31 cellular contexts compared by ENCODE assay signal in the genomic region with DNA sequence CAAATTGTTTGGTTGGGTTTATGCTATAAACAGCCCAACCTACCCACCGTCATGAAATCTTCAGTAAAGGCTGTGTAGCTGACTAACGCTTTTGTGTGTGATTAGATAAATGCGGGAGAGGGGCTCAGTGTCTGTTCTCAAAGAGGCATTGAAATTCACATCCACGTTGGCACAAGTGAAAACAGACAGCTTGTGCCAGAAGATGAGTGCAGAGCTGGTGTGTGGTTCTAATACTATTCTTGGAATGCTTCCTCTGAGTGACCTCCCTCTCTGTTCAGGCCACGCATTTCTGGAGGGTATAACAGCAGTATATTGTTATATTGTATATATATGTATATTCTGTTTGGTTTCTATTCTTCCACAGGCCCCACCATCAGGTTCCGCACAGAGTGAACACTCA.
"Had no signal": no experiment of that assay in that cellular context is flagged by ENCODE, and none has a peak within 500 bp of the region (broad histone marks: within the 10 kb centered on the region; RNA-seq: fewer than 3 reads in every experiment).

No MANE protein-coding gene starts in this region.

- H3K9me3 ChIP-seq: ascending aorta, body of pancreas, breast epithelium, colonic mucosa, esophagus squamous epithelium had no signal

- ATAC-seq: activated CD4-positive, alpha-beta T cell treated with anti-CD3 and anti-CD28 coated beads for 36 hours; activated CD4-positive, CD25-positive, alpha-beta regulatory T cell treated with anti-CD3 and anti-CD28 coated beads, Interleukin-2, amount 50 U/mL, for 24 hours; activated CD8-positive, alpha-beta memory T cell treated with anti-CD3 and anti-CD28 coated beads, Interleukin-2, amount 10 ng/mL, durations not matched to agents 7 days and 5 days; activated CD8-positive, alpha-beta T cell treated with anti-CD3 and anti-CD28 coated beads, Interleukin-2, amount 10 ng/mL, durations not matched to agents 7 days and 5 days; activated naive CD4-positive, alpha-beta T cell treated with anti-CD3 and anti-CD28 coated beads, Interleukin-2, amount 50 U/mL, for 72 hours; body of pancreas; T-helper 17 cell had no signal

- H3K4me3 Mint-ChIP-seq: activated B cell treated with CpG ODN at 0.5 μM for 24 hours; activated CD4-positive, alpha-beta memory T cell treated with anti-CD3 and anti-CD28 coated beads for 36 hours; activated CD4-positive, alpha-beta T cell treated with anti-CD3 and anti-CD28 coated beads for 36 hours; activated CD4-positive, alpha-beta T cell treated with anti-CD3 and anti-CD28 coated beads, Interleukin-2, amount 10 ng/mL, durations not matched to agents 24 days and 14 days; activated CD8-positive, alpha-beta memory T cell treated with anti-CD3 and anti-CD28 coated beads, Interleukin-2, amount 10 ng/mL, durations not matched to agents 7 days and 5 days; activated CD8-positive, alpha-beta T cell treated with anti-CD3 and anti-CD28 coated beads, Interleukin-2, amount 10 ng/mL, durations not matched to agents 7 days and 5 days; activated naive CD4-positive, alpha-beta T cell treated with anti-CD3 and anti-CD28 coated beads, Interleukin-2, amount 10 ng/mL, durations not matched to agents 7 days and 5 days; activated naive CD8-positive, alpha-beta T cell treated with anti-CD3 and anti-CD28 coated beads, Interleukin-2, amount 10 ng/mL, durations not matched to agents 7 days and 5 days; activated T-helper 1 cell treated with anti-CD3 and anti-CD28 coated beads, Interleukin-12 subunit alpha, Interleukin-12 subunit beta, Interleukin-2, Interleukin-4 antibody, amounts not matched to agents 30 ng/mL and 10 ng/mL and 1 ng/mL, durations not matched to agents 14 hours and 24 hours and 36 hours; T-helper 17 cell; T-helper 2 cell treated with Interferon-gamma antibody and Interleukin-4, amounts not matched to agents 5 μg/mL and 100 μg/mL, for 36 hours had no signal

- H3K4me3 ChIP-seq: ascending aorta, body of pancreas, breast epithelium, cardiac muscle cell, colonic mucosa, esophagus squamous epithelium had no signal

- H3K4me1 ChIP-seq: ascending aorta, body of pancreas, breast epithelium, colonic mucosa, esophagus squamous epithelium had no signal

- H3K27me3 Mint-ChIP-seq: activated CD4-positive, alpha-beta T cell treated with anti-CD3 and anti-CD28 coated beads, Interleukin-2, amount 10 ng/mL, durations not matched to agents 24 days and 14 days; activated naive CD4-positive, alpha-beta T cell treated with anti-CD3 and anti-CD28 coated beads, Interleukin-2, amount 10 ng/mL, durations not matched to agents 7 days and 5 days had no signal

- H3K27ac Mint-ChIP-seq: activated B cell treated with CpG ODN at 0.5 μM for 24 hours; activated CD4-positive, alpha-beta memory T cell treated with anti-CD3 and anti-CD28 coated beads for 36 hours; activated CD4-positive, alpha-beta T cell treated with anti-CD3 and anti-CD28 coated beads for 36 hours; activated CD4-positive, alpha-beta T cell treated with anti-CD3 and anti-CD28 coated beads, Interleukin-2, amount 10 ng/mL, durations not matched to agents 24 days and 14 days; activated CD8-positive, alpha-beta memory T cell treated with anti-CD3 and anti-CD28 coated beads, Interleukin-2, amount 10 ng/mL, durations not matched to agents 7 days and 5 days; activated CD8-positive, alpha-beta T cell treated with anti-CD3 and anti-CD28 coated beads, Interleukin-2, amount 10 ng/mL, durations not matched to agents 7 days and 5 days; activated naive CD4-positive, alpha-beta T cell treated with anti-CD3 and anti-CD28 coated beads, Interleukin-2, amount 10 ng/mL, durations not matched to agents 7 days and 5 days; activated naive CD4-positive, alpha-beta T cell treated with anti-CD3 and anti-CD28 coated beads, Interleukin-2, amount 50 U/mL, for 72 hours; activated naive CD8-positive, alpha-beta T cell treated with anti-CD3 and anti-CD28 coated beads, Interleukin-2, amount 10 ng/mL, durations not matched to agents 7 days and 5 days; activated T-helper 1 cell treated with anti-CD3 and anti-CD28 coated beads, Interleukin-12 subunit alpha, Interleukin-12 subunit beta, Interleukin-2, Interleukin-4 antibody, amounts not matched to agents 30 ng/mL and 10 ng/mL and 1 ng/mL, durations not matched to agents 14 hours and 24 hours and 36 hours; T-helper 17 cell; T-helper 2 cell treated with Interferon-gamma antibody and Interleukin-4, amounts not matched to agents 5 μg/mL and 100 μg/mL, for 36 hours had no signal

- H3K27me3 ChIP-seq: ascending aorta, body of pancreas, breast epithelium, cardiac muscle cell, colonic mucosa, esophagus squamous epithelium had no signal

- H3K4me1 Mint-ChIP-seq: activated B cell treated with CpG ODN at 0.5 μM for 24 hours; activated CD4-positive, alpha-beta T cell treated with anti-CD3 and anti-CD28 coated beads for 36 hours; activated CD4-positive, alpha-beta T cell treated with anti-CD3 and anti-CD28 coated beads, Interleukin-2, amount 10 ng/mL, durations not matched to agents 24 days and 14 days; activated CD8-positive, alpha-beta memory T cell treated with anti-CD3 and anti-CD28 coated beads, Interleukin-2, amount 10 ng/mL, durations not matched to agents 7 days and 5 days; activated naive CD4-positive, alpha-beta T cell treated with anti-CD3 and anti-CD28 coated beads, Interleukin-2, amount 10 ng/mL, durations not matched to agents 7 days and 5 days; activated naive CD8-positive, alpha-beta T cell treated with anti-CD3 and anti-CD28 coated beads, Interleukin-2, amount 10 ng/mL, durations not matched to agents 7 days and 5 days; T-helper 17 cell had no signal

- DNase-seq: activated B cell treated with CpG ODN at 0.5 μM for 24 hours; activated CD4-positive, alpha-beta memory T cell treated with anti-CD3 and anti-CD28 coated beads for 36 hours; activated CD4-positive, alpha-beta T cell treated with anti-CD3 and anti-CD28 coated beads for 36 hours; activated CD4-positive, alpha-beta T cell treated with anti-CD3 and anti-CD28 coated beads, Interleukin-2, amount 10 ng/mL, durations not matched to agents 24 days and 14 days; activated CD8-positive, alpha-beta memory T cell treated with anti-CD3 and anti-CD28 coated beads, Interleukin-2, amount 10 ng/mL, durations not matched to agents 7 days and 5 days; activated CD8-positive, alpha-beta memory T cell treated with anti-CD3 and anti-CD28 coated beads, Interleukin-2, amount 50 U/mL, for 4 hours; activated CD8-positive, alpha-beta T cell treated with anti-CD3 and anti-CD28 coated beads, Interleukin-2, amount 10 ng/mL, durations not matched to agents 7 days and 5 days; activated gamma-delta T cell; activated naive CD4-positive, alpha-beta T cell; activated naive CD4-positive, alpha-beta T cell treated with anti-CD3 and anti-CD28 coated beads, Interleukin-2, amount 10 ng/mL, durations not matched to agents 7 days and 5 days; activated naive CD8-positive, alpha-beta T cell treated with anti-CD3 and anti-CD28 coated beads, Interleukin-2, amount 10 ng/mL, durations not matched to agents 7 days and 5 days; activated T-cell treated with anti-CD3 and anti-CD28 coated beads, Interleukin-2, amount 50 U/mL, for 1 hour; activated T-cell treated with anti-CD3 and anti-CD28 coated beads, Interleukin-2, amount 50 U/mL, for 48 hours; body of pancreas; central memory CD4-positive, alpha-beta T cell; cerebellar nuclear complex; colonic mucosa; effector CD8-positive, alpha-beta T cell; esophagus squamous epithelium; T-helper 1 cell; T-helper 17 cell; T1000; WERI-Rb-1 had no signal

- H3K36me3 ChIP-seq: ascending aorta, breast epithelium, cardiac muscle cell, colonic mucosa, esophagus squamous epithelium, WERI-Rb-1 had no signal

- H3K9me3 Mint-ChIP-seq: activated B cell treated with CpG ODN at 0.5 μM for 24 hours; activated CD4-positive, alpha-beta memory T cell treated with anti-CD3 and anti-CD28 coated beads for 36 hours; activated CD4-positive, alpha-beta T cell treated with anti-CD3 and anti-CD28 coated beads, Interleukin-2, amount 10 ng/mL, durations not matched to agents 24 days and 14 days; activated naive CD4-positive, alpha-beta T cell treated with anti-CD3 and anti-CD28 coated beads, Interleukin-2, amount 10 ng/mL, durations not matched to agents 7 days and 5 days; activated naive CD4-positive, alpha-beta T cell treated with anti-CD3 and anti-CD28 coated beads, Interleukin-2, amount 50 U/mL, for 72 hours; activated naive CD8-positive, alpha-beta T cell treated with anti-CD3 and anti-CD28 coated beads, Interleukin-2, amount 10 ng/mL, durations not matched to agents 7 days and 5 days; activated T-helper 1 cell treated with anti-CD3 and anti-CD28 coated beads, Interleukin-12 subunit alpha, Interleukin-12 subunit beta, Interleukin-2, Interleukin-4 antibody, amounts not matched to agents 30 ng/mL and 10 ng/mL and 1 ng/mL, durations not matched to agents 14 hours and 24 hours and 36 hours; T-helper 2 cell treated with Interferon-gamma antibody and Interleukin-4, amounts not matched to agents 5 μg/mL and 100 μg/mL, for 36 hours had no signal

- H3K36me3 Mint-ChIP-seq: activated CD4-positive, alpha-beta memory T cell treated with anti-CD3 and anti-CD28 coated beads for 36 hours; activated CD8-positive, alpha-beta memory T cell treated with anti-CD3 and anti-CD28 coated beads, Interleukin-2, amount 10 ng/mL, durations not matched to agents 7 days and 5 days; activated naive CD4-positive, alpha-beta T cell treated with anti-CD3 and anti-CD28 coated beads, Interleukin-2, amount 10 ng/mL, durations not matched to agents 7 days and 5 days; activated naive CD4-positive, alpha-beta T cell treated with anti-CD3 and anti-CD28 coated beads, Interleukin-2, amount 50 U/mL, for 72 hours; activated naive CD8-positive, alpha-beta T cell treated with anti-CD3 and anti-CD28 coated beads, Interleukin-2, amount 10 ng/mL, durations not matched to agents 7 days and 5 days had no signal

- H3K27ac ChIP-seq: ascending aorta, body of pancreas, breast epithelium, cardiac muscle cell, colonic mucosa, epithelial cell of prostate, esophagus squamous epithelium, WERI-Rb-1 had no signal
